24 cellular contexts compared by ENCODE assay signal in genomic region chrX:96181571-96181970, GRCh38.
"Had no signal": no experiment of that assay in that cellular context is flagged by ENCODE, and none has a peak within 500 bp of the region (broad histone marks: within the 10 kb centered on the region; RNA-seq: fewer than 3 reads in every experiment).

No MANE protein-coding gene starts in this region.

- ATAC-seq: activated CD8-positive, alpha-beta memory T cell treated with anti-CD3 and anti-CD28 coated beads, Interleukin-2, amount 10 ng/mL, durations not matched to agents 7 days and 5 days; activated CD8-positive, alpha-beta T cell treated with anti-CD3 and anti-CD28 coated beads for 36 hours; activated naive CD4-positive, alpha-beta T cell treated with anti-CD3 and anti-CD28 coated beads, Interleukin-2, amount 50 U/mL, for 72 hours; effector memory CD8-positive, alpha-beta T cell; gastrocnemius medialis; left ventricle myocardium superior had no signal

- DNase-seq: activated CD4-positive, alpha-beta T cell treated with anti-CD3 and anti-CD28 coated beads, Interleukin-2, amount 10 ng/mL, durations not matched to agents 7 days and 5 days; activated CD4-positive, CD25-positive, alpha-beta regulatory T cell treated with anti-CD3 and anti-CD28 coated beads, Interleukin-2, amount 50 U/mL, for 72 hours; activated CD8-positive, alpha-beta memory T cell treated with anti-CD3 and anti-CD28 coated beads, Interleukin-2, amount 10 ng/mL, durations not matched to agents 7 days and 5 days; activated CD8-positive, alpha-beta T cell treated with anti-CD3 and anti-CD28 coated beads for 36 hours; activated effector memory CD4-positive, alpha-beta T cell treated with anti-CD3 and anti-CD28 coated beads, Interleukin-2, amount 50 U/mL, for 16 hours; activated T-cell treated with anti-CD3 and anti-CD28 coated beads for 4 hours; colonic mucosa; dorsolateral prefrontal cortex; effector memory CD8-positive, alpha-beta T cell; esophagus squamous epithelium; gastrocnemius medialis; hippocampal formation; left ventricle myocardium superior; occipital lobe; retina; spleen; stimulated activated CD4-positive, alpha-beta T cell treated with anti-CD3 and anti-CD28 coated beads, Interleukin-4, amount 100 ng/mL, for 1 hour; stimulated activated naive CD4-positive, alpha-beta T cell; upper lobe of left lung had no signal

- H3K36me3 ChIP-seq: colonic mucosa, esophagus squamous epithelium, gastrocnemius medialis, spleen, upper lobe of left lung had no signal

- H3K27me3 Mint-ChIP-seq: activated CD4-positive, alpha-beta T cell treated with anti-CD3 and anti-CD28 coated beads, Interleukin-2, amount 10 ng/mL, durations not matched to agents 7 days and 5 days; activated CD8-positive, alpha-beta memory T cell treated with anti-CD3 and anti-CD28 coated beads, Interleukin-2, amount 10 ng/mL, durations not matched to agents 7 days and 5 days; activated CD8-positive, alpha-beta T cell treated with anti-CD3 and anti-CD28 coated beads for 36 hours; effector memory CD8-positive, alpha-beta T cell; memory B cell had no signal

- H3K4me1 ChIP-seq: colonic mucosa, esophagus squamous epithelium, gastrocnemius medialis, spleen, testis, upper lobe of left lung had no signal

- H3K27ac ChIP-seq: colonic mucosa, dorsolateral prefrontal cortex, esophagus squamous epithelium, gastrocnemius medialis, spleen, testis, upper lobe of left lung, VCaP had no signal

- H3K27me3 ChIP-seq: colonic mucosa, esophagus squamous epithelium, gastrocnemius medialis, spleen, testis, upper lobe of left lung had no signal

- H3K27ac Mint-ChIP-seq: activated CD4-positive, alpha-beta T cell treated with anti-CD3 and anti-CD28 coated beads, Interleukin-2, amount 10 ng/mL, durations not matched to agents 7 days and 5 days; activated CD8-positive, alpha-beta memory T cell treated with anti-CD3 and anti-CD28 coated beads, Interleukin-2, amount 10 ng/mL, durations not matched to agents 7 days and 5 days; activated CD8-positive, alpha-beta T cell treated with anti-CD3 and anti-CD28 coated beads for 36 hours; activated naive CD4-positive, alpha-beta T cell treated with anti-CD3 and anti-CD28 coated beads, Interleukin-2, amount 50 U/mL, for 72 hours; effector memory CD8-positive, alpha-beta T cell; memory B cell; nephron had no signal

- H3K4me3 Mint-ChIP-seq: activated CD4-positive, alpha-beta T cell treated with anti-CD3 and anti-CD28 coated beads, Interleukin-2, amount 10 ng/mL, durations not matched to agents 7 days and 5 days; activated CD8-positive, alpha-beta memory T cell treated with anti-CD3 and anti-CD28 coated beads, Interleukin-2, amount 10 ng/mL, durations not matched to agents 7 days and 5 days; activated CD8-positive, alpha-beta T cell treated with anti-CD3 and anti-CD28 coated beads for 36 hours; effector memory CD8-positive, alpha-beta T cell; memory B cell; nephron had no signal

- H3K36me3 Mint-ChIP-seq: activated CD8-positive, alpha-beta memory T cell treated with anti-CD3 and anti-CD28 coated beads, Interleukin-2, amount 10 ng/mL, durations not matched to agents 7 days and 5 days; activated naive CD4-positive, alpha-beta T cell treated with anti-CD3 and anti-CD28 coated beads, Interleukin-2, amount 50 U/mL, for 72 hours; memory B cell had no signal

- H3K9me3 ChIP-seq: colonic mucosa, esophagus squamous epithelium, gastrocnemius medialis, spleen, testis, upper lobe of left lung had no signal

- H3K4me3 ChIP-seq: colonic mucosa, dorsolateral prefrontal cortex, esophagus squamous epithelium, gastrocnemius medialis, spleen, testis, upper lobe of left lung had no signal

- H3K4me1 Mint-ChIP-seq: activated CD4-positive, alpha-beta T cell treated with anti-CD3 and anti-CD28 coated beads, Interleukin-2, amount 10 ng/mL, durations not matched to agents 7 days and 5 days; activated CD8-positive, alpha-beta memory T cell treated with anti-CD3 and anti-CD28 coated beads, Interleukin-2, amount 10 ng/mL, durations not matched to agents 7 days and 5 days; memory B cell; nephron had no signal

- H3K9me3 Mint-ChIP-seq: activated CD4-positive, alpha-beta T cell treated with anti-CD3 and anti-CD28 coated beads, Interleukin-2, amount 10 ng/mL, durations not matched to agents 7 days and 5 days; activated CD8-positive, alpha-beta T cell treated with anti-CD3 and anti-CD28 coated beads for 36 hours; nephron had no signal
